In the genomic region with DNA sequence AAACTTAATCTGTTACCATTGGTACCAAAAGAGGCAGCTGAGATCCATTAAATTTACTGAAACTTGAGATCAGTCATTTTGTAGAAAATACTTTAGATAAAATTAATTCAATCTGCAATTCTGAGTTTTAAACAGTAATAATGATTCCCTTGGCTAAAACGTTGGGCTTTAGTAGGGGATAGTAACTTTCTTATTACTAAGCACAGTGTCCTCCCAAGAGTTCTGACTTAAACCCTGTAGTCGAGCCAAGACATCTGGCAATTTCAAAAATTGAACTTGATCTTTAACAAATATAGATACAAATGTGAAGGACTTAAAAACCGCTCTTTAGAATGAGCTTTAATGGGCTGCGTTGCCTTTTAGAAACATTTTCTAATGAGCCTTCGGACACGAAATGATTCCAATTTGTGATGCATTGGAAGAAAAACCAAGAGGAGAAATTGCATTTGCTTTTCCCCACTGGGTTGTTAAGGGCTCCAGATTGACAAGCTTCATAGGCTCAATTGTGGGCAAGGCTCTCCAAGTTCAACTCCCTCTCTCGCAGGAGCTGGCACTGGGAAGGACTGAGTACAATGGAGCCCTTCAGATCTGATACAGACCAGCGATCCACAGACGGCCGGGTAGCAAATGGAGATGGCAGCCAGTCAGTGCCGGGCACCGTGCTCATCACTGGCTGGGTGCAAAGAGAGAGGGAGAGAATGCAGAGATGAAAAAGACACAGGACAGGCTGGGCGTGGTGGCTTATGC, we compare ENCODE assay signal across 20 cellular contexts.
DNase-seq lines count a peak whose midpoint lies in the region; ATAC-seq and TF ChIP-seq lines count a peak whose summit lies in the region.
"Had no signal": no experiment of that assay in that cellular context is flagged by ENCODE, and none has a peak within 500 bp of the region (broad histone marks: within the 10 kb centered on the region; RNA-seq: fewer than 3 reads in every experiment).

No MANE protein-coding gene starts in this region.

- H3K4me1 ChIP-seq in heart left ventricle, result no peaks in the 10 kb centered on the region

- peak; percentile 38 for ATAC-seq in Right ventricle myocardium superior (ENCODE audit: poor library complexity)
- ATAC-seq in heart left ventricle, result no peak
- ATAC-seq: HepG2 had no signal

- peaks cover 0 to 10% (median 0%) of the 10 kb centered on the region in 12 donors for H3K9me3 ChIP-seq in heart left ventricle

- TF ChIP-seq POLR2A in heart left ventricle (IDR thresholded peaks at IDR 0.05), result no peak

- intact Hi-C loops in Right ventricle myocardium superior (cut with DNase I), result no loop called here
- intact Hi-C loops in heart left ventricle (cut with DNase I), result no loop called here

- no peaks in the 10 kb centered on the region for H3K27me3 Mint-ChIP-seq in type B pancreatic cell
- H3K27me3 Mint-ChIP-seq: CD4-positive, alpha-beta T cell had no signal

- H3K27ac Mint-ChIP-seq in type B pancreatic cell, result peak overlapping the region; percentile 39
- H3K27ac Mint-ChIP-seq: CD4-positive, alpha-beta T cell had no signal

- peaks cover 4% of the 10 kb centered on the region for H3K36me3 Mint-ChIP-seq in type B pancreatic cell

- H3K27ac ChIP-seq in heart left ventricle, result no peak overlapping the region
- H3K27ac ChIP-seq: KMS-11 had no signal

- CTCF ChIA-PET in GM10248 (lab: Yijun Ruan, JAX), result no interaction called here

- 71 to 84% (median 79%) methylated on average over 13 of the region's 13 CpGs for WGBS in heart left ventricle, 4 donors

- no peak overlapping the region for H3K4me3 ChIP-seq in heart left ventricle
- H3K4me3 ChIP-seq: MG63 had no signal

- TF ChIP-seq CTCF in heart left ventricle (IDR thresholded peaks at IDR 0.05) (no peak), type B pancreatic cell (conservative IDR thresholded peaks at IDR 0.05) (no peak), GM10248 (IDR thresholded peaks at IDR 0.05; ENCODE audit: control extremely low read depth, extremely low read depth, low read depth, missing control alignments) (no peak)

- POLR2A ChIA-PET in GM10248 (lab: Yijun Ruan, JAX), result no interaction called here

- H3K9me3 Mint-ChIP-seq in type B pancreatic cell, result peaks cover 4% of the 10 kb centered on the region

- H3K36me3 ChIP-seq in heart left ventricle, result no peaks in the 10 kb centered on the region
- H3K36me3 ChIP-seq: MG63 had no signal

- DNase-seq in Right ventricle myocardium superior, result no peak
- no peak for DNase-seq in heart left ventricle
- peak; percentile 72 to 82 for DNase-seq in hippocampal formation (lab: John Stamatoyannopoulos, UW)
- DNase-seq in occipital lobe (lab: John Stamatoyannopoulos, UW), result peak; percentile 49
- no peak for DNase-seq in type B pancreatic cell (ENCODE audit: extremely low spot score, unreplicated experiment)
- DNase-seq in GM10248 (ENCODE audit: extremely low spot score), result no peak
- DNase-seq in DMS53 treated with DMSO at 0.1 percent for 48 hours (lab: John Stamatoyannopoulos, UW; ENCODE audit: unreplicated experiment), result no peak
- DNase-seq in AML-193 (lab: John Stamatoyannopoulos, UW), result no peak
- DNase-seq: Calu3; CD4-positive, alpha-beta T cell; DND-41; GDM1; H7; MG63; NCI-H1105; NCI-H1694 treated with DMSO at 0.1 percent for 48 hours; NCI-H69; NK-92 treated with Interleukin-12 subunit alpha and Interleukin-12 subunit beta, amount 100 ng/mL, for 24 hours had no signal

- H3K4me3 Mint-ChIP-seq in type B pancreatic cell, result no peak overlapping the region
- H3K4me3 Mint-ChIP-seq: CD4-positive, alpha-beta T cell had no signal

- H3K27me3 ChIP-seq in heart left ventricle, result no peaks in the 10 kb centered on the region
- H3K27me3 ChIP-seq: MG63 had no signal

- peaks cover 4% of the 10 kb centered on the region for H3K4me1 Mint-ChIP-seq in type B pancreatic cell (ENCODE audit: unreplicated experiment)

Comparison
In these comparisons a context has a peak if more than half of its experiments do, and no peak if none do; other contexts are left out.
1. DNase-seq: peak in hippocampal formation (2 of 2) and occipital lobe (single experiment); none in Right ventricle myocardium superior (single experiment), heart left ventricle (0 of 5), type B pancreatic cell (single experiment), GM10248 (single experiment), DMS53 treated with DMSO at 0.1 percent for 48 hours (single experiment) and AML-193 (0 of 2).